8 cellular contexts compared by ENCODE assay signal in genomic region chr2:169828141-169828811, GRCh38. TPM values are rescaled to one million over a fixed set of nuclear protein-coding genes. Genes with fewer than 3 reads are reported as not detected.
DNase-seq lines count a peak whose midpoint lies in the region; ATAC-seq and TF ChIP-seq lines count a peak whose summit lies in the region.

No MANE protein-coding gene starts in this region.

- H3K4me1 ChIP-seq in endodermal cell (ENCODE audit: control insufficient read depth, insufficient read depth, low read length) (no peaks in the 10 kb centered on the region), mesodermal cell (ENCODE audit: control insufficient read depth, insufficient read depth, low read length, poor library complexity, severe bottlenecking) (peaks cover 6% of the 10 kb centered on the region)

- ATAC-seq in activated CD8-positive, alpha-beta T cell treated with anti-CD3 and anti-CD28 coated beads for 36 hours: peak; percentile 56
- ATAC-seq in stimulated activated effector memory CD8-positive, alpha-beta T cell treated with anti-CD3 and anti-CD28 coated beads, Interleukin-12 subunit alpha, Interleukin-12 subunit beta, amount 100 ng/mL, for 72 hours: peak; percentile 62
- no peak for ATAC-seq in GM18519 (IDR thresholded peaks at IDR 0.05; ENCODE audit: low FRiP score, unreplicated experiment)

- H3K4me1 Mint-ChIP-seq in activated CD8-positive, alpha-beta T cell treated with anti-CD3 and anti-CD28 coated beads for 36 hours (ENCODE audit: low read depth): peaks cover 51% of the 10 kb centered on the region
- H3K4me1 Mint-ChIP-seq in endodermal cell: peaks cover 13% of the 10 kb centered on the region
- peaks cover 50% of the 10 kb centered on the region for H3K4me1 Mint-ChIP-seq in stimulated activated effector memory CD8-positive, alpha-beta T cell treated with anti-CD3 and anti-CD28 coated beads, Interleukin-12 subunit alpha, Interleukin-12 subunit beta, amount 100 ng/mL, for 72 hours

- H3K27me3 Mint-ChIP-seq in activated CD8-positive, alpha-beta T cell treated with anti-CD3 and anti-CD28 coated beads for 36 hours: no peaks in the 10 kb centered on the region
- H3K27me3 Mint-ChIP-seq in endodermal cell (ENCODE audit: insufficient read depth): peaks cover 4% of the 10 kb centered on the region

- intact Hi-C loops in activated CD8-positive, alpha-beta T cell treated with anti-CD3 and anti-CD28 coated beads for 36 hours (cut with micrococcal nuclease): loop anchor here (5.0 to 10.0 kb wide), 2 partner anchors 47 to 99 kb away; no protein-coding TSS in a partner anchor

- H3K27ac ChIP-seq in endodermal cell (ENCODE audit: low read depth, low read length): peak overlapping the region; percentile 80
- peak overlapping the region; percentile 87 for H3K27ac ChIP-seq in mesodermal cell (ENCODE audit: low read depth, low read length, severe bottlenecking)

- peaks cover 14% of the 10 kb centered on the region for H3K36me3 Mint-ChIP-seq in activated CD8-positive, alpha-beta T cell treated with anti-CD3 and anti-CD28 coated beads for 36 hours (ENCODE audit: low read depth)
- peaks cover 11% of the 10 kb centered on the region for H3K36me3 Mint-ChIP-seq in endodermal cell (ENCODE audit: low read depth)
- H3K36me3 Mint-ChIP-seq in stimulated activated effector memory CD8-positive, alpha-beta T cell treated with anti-CD3 and anti-CD28 coated beads, Interleukin-12 subunit alpha, Interleukin-12 subunit beta, amount 100 ng/mL, for 72 hours: peaks cover 49% of the 10 kb centered on the region

- no peaks in the 10 kb centered on the region for H3K27me3 ChIP-seq in endodermal cell (ENCODE audit: control insufficient read depth, insufficient read depth, low read length, poor library complexity, severe bottlenecking)

- H3K9me3 ChIP-seq in endodermal cell (ENCODE audit: control insufficient read depth, low read length) (no peaks in the 10 kb centered on the region), mesodermal cell (ENCODE audit: control insufficient read depth, low read length) (no peaks in the 10 kb centered on the region)

- CTCF ChIA-PET in HEK293T (lab: Yijun Ruan, JAX): interaction anchor here (0.6 to 1.4 kb wide), 3 partner anchors 24 to 348 kb away, joined by 3 to 6 read pairs (median 3); no protein-coding TSS in a partner anchor
- CTCF ChIA-PET in activated CD8-positive, alpha-beta T cell treated with anti-CD3 and anti-CD28 coated beads for 36 hours (lab: Charles Lee): interaction anchor here (0.8 to 2.2 kb wide), 9 partner anchors 9 to 495 kb away, joined by 3 to 10 read pairs (median 4); no protein-coding TSS in a partner anchor

- no peaks in the 10 kb centered on the region for H3K9me3 Mint-ChIP-seq in activated CD8-positive, alpha-beta T cell treated with anti-CD3 and anti-CD28 coated beads for 36 hours
- no peaks in the 10 kb centered on the region for H3K9me3 Mint-ChIP-seq in endodermal cell
- H3K9me3 Mint-ChIP-seq in stimulated activated effector memory CD8-positive, alpha-beta T cell treated with anti-CD3 and anti-CD28 coated beads, Interleukin-12 subunit alpha, Interleukin-12 subunit beta, amount 100 ng/mL, for 72 hours: no peaks in the 10 kb centered on the region

- peak; percentile 49 for DNase-seq in DMS79 treated with DMSO at 0.1 percent for 48 hours (lab: John Stamatoyannopoulos, UW)
- peak; percentile 49 for DNase-seq in HEK293T (ENCODE audit: extremely low spot score)
- peak; percentile 13 for DNase-seq in NCI-H345 treated with DMSO at 0.1 percent for 48 hours (lab: John Stamatoyannopoulos, UW; ENCODE audit: unreplicated experiment)
- DNase-seq in activated CD8-positive, alpha-beta T cell treated with anti-CD3 and anti-CD28 coated beads for 36 hours: peak; percentile 76
- peak; percentile 66 for DNase-seq in endodermal cell
- peak in 1 of 2 donors; percentile 68 for DNase-seq in stimulated activated effector memory CD8-positive, alpha-beta T cell treated with anti-CD3 and anti-CD28 coated beads, Interleukin-12 subunit alpha, Interleukin-12 subunit beta, amount 100 ng/mL, for 72 hours (ENCODE audit: low spot score in 2 of 2)

- H3K36me3 ChIP-seq in endodermal cell (ENCODE audit: control insufficient read depth, insufficient read depth, low read length): peaks cover 6% of the 10 kb centered on the region
- H3K36me3 ChIP-seq in mesodermal cell (ENCODE audit: control insufficient read depth, insufficient read depth, low read length): peaks cover 18% of the 10 kb centered on the region

- peak overlapping the region; percentile 48 for H3K9ac ChIP-seq in endodermal cell (ENCODE audit: extremely low read depth, low read length, poor library complexity, severe bottlenecking)

- POLR2A ChIA-PET in HEK293T (lab: Yijun Ruan, JAX): interaction anchor here (0.6 to 2.2 kb wide), 7 partner anchors 10 to 30 kb away, joined by 3 to 7 read pairs (median 3); partner anchors contain the start of gene SSB
- POLR2A ChIA-PET in activated CD8-positive, alpha-beta T cell treated with anti-CD3 and anti-CD28 coated beads for 36 hours (lab: Charles Lee): interaction anchor here (1.7 to 2.3 kb wide), 3 partner anchors 10 to 29 kb away, joined by 6 to 12 read pairs (median 9); partner anchors contain the start of gene SSB

- peak overlapping the region; percentile 91 for H3K4me3 ChIP-seq in endodermal cell (ENCODE audit: low read length)
- peak overlapping the region; percentile 78 for H3K4me3 ChIP-seq in mesodermal cell (ENCODE audit: extremely low read depth, insufficient read depth, low read length, poor library complexity, severe bottlenecking)

- peak overlapping the region; percentile 67 for H3K27ac Mint-ChIP-seq in activated CD8-positive, alpha-beta T cell treated with anti-CD3 and anti-CD28 coated beads for 36 hours
- H3K27ac Mint-ChIP-seq in endodermal cell: peak overlapping the region; percentile 80
- peak overlapping the region; percentile 90 for H3K27ac Mint-ChIP-seq in stimulated activated effector memory CD8-positive, alpha-beta T cell treated with anti-CD3 and anti-CD28 coated beads, Interleukin-12 subunit alpha, Interleukin-12 subunit beta, amount 100 ng/mL, for 72 hours

- WGBS in endodermal cell (ENCODE audit: insufficient coverage in 1 of 2, insufficient read length in 1 of 2), 2 experiments: 5 to 12% methylated on average over 7 to 13 of the region's 13 CpGs
- WGBS in mesodermal cell (ENCODE audit: insufficient coverage in 2 of 2), 2 experiments: 3 to 5% methylated on average over 11 to 13 of the region's 13 CpGs

- TF ChIP-seq CTCF in activated CD8-positive, alpha-beta T cell treated with anti-CD3 and anti-CD28 coated beads for 36 hours (IDR thresholded peaks at IDR 0.05): no peak
- no peak for TF ChIP-seq CTCF in endodermal cell (conservative IDR thresholded peaks at IDR 0.05)

- H3K4me3 Mint-ChIP-seq in activated CD8-positive, alpha-beta T cell treated with anti-CD3 and anti-CD28 coated beads for 36 hours: peak overlapping the region; percentile 90
- H3K4me3 Mint-ChIP-seq in endodermal cell: peak overlapping the region; percentile 85
- peak overlapping the region; percentile 93 for H3K4me3 Mint-ChIP-seq in stimulated activated effector memory CD8-positive, alpha-beta T cell treated with anti-CD3 and anti-CD28 coated beads, Interleukin-12 subunit alpha, Interleukin-12 subunit beta, amount 100 ng/mL, for 72 hours

TF ChIP-seq in HEK293T, 16 proteins besides CTCF, POLR2A, EP300 and RAD21:
- TF ChIP-seq, protein P1, sequence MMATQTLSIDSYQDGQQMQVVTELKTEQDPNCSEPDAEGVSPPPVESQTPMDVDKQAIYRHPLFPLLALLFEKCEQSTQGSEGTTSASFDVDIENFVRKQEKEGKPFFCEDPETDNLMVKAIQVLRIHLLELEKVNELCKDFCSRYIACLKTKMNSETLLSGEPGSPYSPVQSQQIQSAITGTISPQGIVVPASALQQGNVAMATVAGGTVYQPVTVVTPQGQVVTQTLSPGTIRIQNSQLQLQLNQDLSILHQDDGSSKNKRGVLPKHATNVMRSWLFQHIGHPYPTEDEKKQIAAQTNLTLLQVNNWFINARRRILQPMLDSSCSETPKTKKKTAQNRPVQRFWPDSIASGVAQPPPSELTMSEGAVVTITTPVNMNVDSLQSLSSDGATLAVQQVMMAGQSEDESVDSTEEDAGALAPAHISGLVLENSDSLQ (IDR thresholded peaks at IDR 0.05): peak; percentile 93
- no peak for TF ChIP-seq BHLHE40 (IDR thresholded peaks at IDR 0.05; ENCODE audit: borderline replicate concordance)

RNA-seq across cellular contexts. Expression of gene UBR3, which starts 1.0 kb away (rescaled TPM):
- total RNA-seq in activated CD8-positive, alpha-beta T cell treated with anti-CD3 and anti-CD28 coated beads for 36 hours: 10 to 100 TPM; 14.0 to 15.7 TPM
- 10 to 100 TPM; 20.4 to 24.8 TPM for total RNA-seq in endodermal cell
- 16.7 TPM for polyA plus RNA-seq in endodermal cell (2013, experiment 1 of 2)
- 16.4 TPM for polyA plus RNA-seq in endodermal cell (2013, experiment 2 of 2)
- 18.1 TPM for polyA plus RNA-seq in mesodermal cell (2013, experiment 1 of 2)
- 19.3 TPM for polyA plus RNA-seq in mesodermal cell (2013, experiment 2 of 2)

RNA-seq across cellular contexts. Expression of gene METTL5, which starts 3.6 kb away (rescaled TPM):
- 100 to 1,000 TPM; 103 to 111 TPM for total RNA-seq in activated CD8-positive, alpha-beta T cell treated with anti-CD3 and anti-CD28 coated beads for 36 hours
- 100 to 1,000 TPM in 1 of 2 donors, 10 to 100 TPM in 1; 76.1 to 102 TPM for total RNA-seq in endodermal cell
- polyA plus RNA-seq in endodermal cell (2013, experiment 1 of 2): 76.9 TPM
- 85.6 TPM for polyA plus RNA-seq in endodermal cell (2013, experiment 2 of 2)
- 77.9 TPM for polyA plus RNA-seq in mesodermal cell (2013, experiment 1 of 2)
- polyA plus RNA-seq in mesodermal cell (2013, experiment 2 of 2): 87.5 TPM

RNA-seq across cellular contexts. Expression of gene SSB, which starts 29.6 kb away (rescaled TPM):
- total RNA-seq in activated CD8-positive, alpha-beta T cell treated with anti-CD3 and anti-CD28 coated beads for 36 hours: 100 to 1,000 TPM; 109 to 114 TPM
- total RNA-seq in endodermal cell: 100 to 1,000 TPM; 182 to 208 TPM
- polyA plus RNA-seq in endodermal cell (2013, experiment 1 of 2): 153 TPM
- polyA plus RNA-seq in endodermal cell (2013, experiment 2 of 2): 151 TPM
- polyA plus RNA-seq in mesodermal cell (2013, experiment 1 of 2): 130 TPM
- 196 TPM for polyA plus RNA-seq in mesodermal cell (2013, experiment 2 of 2)
